Comparison of ENCODE assay signal across 13 cellular contexts in genomic region chr11:11980200-11980599, GRCh38. TPM values are rescaled to one million over a fixed set of nuclear protein-coding genes. Genes with fewer than 3 reads are reported as not detected.
A peak's percentile ranks its signal among the peaks of the same experiment; 100 is the strongest.
DNase-seq lines count a peak whose midpoint lies in the region; ATAC-seq, FAIRE-seq and TF ChIP-seq lines count a peak whose summit lies in the region.
"Had no signal": no experiment of that assay in that cellular context is flagged by ENCODE, and none has a peak within 500 bp of the region (broad histone marks: within the 10 kb centered on the region; RNA-seq: fewer than 3 reads in every experiment).

No MANE protein-coding gene starts in this region.

- no peak overlapping the region for H3K14ac ChIP-seq in neuronal stem cell (ENCODE audit: low read length)

- no peaks in the 10 kb centered on the region for H4K20me1 ChIP-seq in SK-N-SH (ENCODE audit: insufficient read depth)

- no peak overlapping the region for H3K18ac ChIP-seq in neuronal stem cell (ENCODE audit: low read length)

- H3K4me3 ChIP-seq in SK-N-SH (ENCODE audit: low read depth in 2 of 2, low read length in 1 of 2) (no peak overlapping the region), esophagus muscularis mucosa (no peak overlapping the region), neuronal stem cell (ENCODE audit: low read length in 2 of 2) (no peak overlapping the region), upper lobe of left lung (no peak overlapping the region)
- H3K4me3 ChIP-seq: PC-9 had no signal

- peaks cover 89% of the 10 kb centered on the region for H3F3A ChIP-seq in SK-N-SH (replicated peaks; ENCODE audit: insufficient read depth)

- TF ChIP-seq EP300 in SK-N-SH (IDR thresholded peaks at IDR 0.05; ENCODE audit: borderline replicate concordance in 1 of 2, low read depth in 1 of 2, low read length in 1 of 2) (no peak), esophagus muscularis mucosa (IDR thresholded peaks at IDR 0.05) (no peak), upper lobe of left lung (IDR thresholded peaks at IDR 0.05) (no peak)

- no peaks in the 10 kb centered on the region for H3K79me1 ChIP-seq in neuronal stem cell (ENCODE audit: low read depth, low read length)

- CTCF ChIA-PET in SK-N-SH (lab: Yijun Ruan, JAX), result interaction anchor here (1.2 to 6.3 kb wide), 5 partner anchors 10 to 64 kb away, joined by 3 to 39 read pairs (median 5); no protein-coding TSS in a partner anchor

- 95% methylated on average over 2 of the region's 2 CpGs for WGBS in SK-N-SH (ENCODE audit: low lambda C conversion rate)
- 90% methylated on average over 2 of the region's 2 CpGs for WGBS in esophagus muscularis mucosa
- no CpG with 5 or more reads among the region's 2 CpGs for WGBS in neuronal stem cell (ENCODE audit: extremely low coverage in 2 of 2, insufficient read length in 2 of 2, insufficient replicate concordance in 1 of 2), 2 donors
- WGBS in upper lobe of left lung, 2 donors, result 95 to 97% methylated on average over 2 of the region's 2 CpGs

- no peak overlapping the region for H3K4ac ChIP-seq in neuronal stem cell (ENCODE audit: low read length)

- H3K36me3 ChIP-seq in SK-N-SH (replicated peaks in 1 of 2; ENCODE audit: control insufficient read depth in 1 of 2, insufficient read depth in 2 of 2, low read length in 1 of 2) (peaks cover 25 to 30% of the 10 kb centered on the region in 2 experiments), esophagus muscularis mucosa (no peaks in the 10 kb centered on the region), neuronal stem cell (replicated peaks in 1 of 2; ENCODE audit: control insufficient read depth in 2 of 2, insufficient read depth in 2 of 2, low read length in 2 of 2) (peaks cover 0 to 4% of the 10 kb centered on the region in 2 donors), upper lobe of left lung (no peaks in the 10 kb centered on the region)

- H3K4me2 ChIP-seq in SK-N-SH, result peak overlapping the region; percentile 54; the same call in 1 of the 2 replicates
- no peak overlapping the region for H3K4me2 ChIP-seq in neuronal stem cell (ENCODE audit: insufficient read depth, low read length, poor library complexity, severe bottlenecking)
- H3K4me2 ChIP-seq: PC-9 had no signal

- no peaks in the 10 kb centered on the region for H3K9me2 ChIP-seq in SK-N-SH

- ATAC-seq in SK-N-SH treated with all-trans-retinoic acid at 6 μM for 48 hours (no peak), upper lobe of left lung (ENCODE audit: low FRiP score in 2 of 2) (no peak)
- ATAC-seq: left lobe of liver; stimulated activated naive CD8-positive, alpha-beta T cell treated with anti-CD3 and anti-CD28 coated beads, Interleukin-15, Interleukin-2, amounts not matched to agents 100 U/mL and 50 U/mL, for 24 hours had no signal

- H2BK15ac ChIP-seq in neuronal stem cell (ENCODE audit: low read length), result no peak overlapping the region

- no peaks in the 10 kb centered on the region for H3K9me3 ChIP-seq in SK-N-SH
- no peaks in the 10 kb centered on the region for H3K9me3 ChIP-seq in esophagus muscularis mucosa
- H3K9me3 ChIP-seq in neuronal stem cell (replicated peaks in 1 of 2; ENCODE audit: control insufficient read depth in 2 of 2, insufficient read depth in 1 of 2, low read depth in 1 of 2, low read length in 2 of 2), result peaks cover under 1 to 5% of the 10 kb centered on the region in 2 donors
- no peaks in the 10 kb centered on the region for H3K9me3 ChIP-seq in upper lobe of left lung

- intact Hi-C loops in esophagus muscularis mucosa (cut with DNase I), result no loop called here

- peak overlapping the region; percentile 99 to 100 for H3K27ac ChIP-seq in SK-N-SH (ENCODE audit: low read depth in 2 of 2, low read length in 1 of 2)
- H3K27ac ChIP-seq in esophagus muscularis mucosa (replicated peaks in 1 of 4), result peak overlapping the region; percentile 54 to 85 (median 76)
- H3K27ac ChIP-seq in neuronal stem cell (replicated peaks; ENCODE audit: low read length), result no peak overlapping the region
- peak overlapping the region; percentile 63 to 79 (median 78) for H3K27ac ChIP-seq in upper lobe of left lung
- H3K27ac ChIP-seq: 22Rv1, PC-9 had no signal

- peaks cover 63% of the 10 kb centered on the region for H3K79me2 ChIP-seq in SK-N-SH (ENCODE audit: insufficient read depth)

- no peak overlapping the region for H2AK5ac ChIP-seq in neuronal stem cell (ENCODE audit: low read depth, low read length)

- H2AFZ ChIP-seq in SK-N-SH (ENCODE audit: low read depth) (no peak overlapping the region), neuronal stem cell (ENCODE audit: low read length) (peak overlapping the region; percentile 70)
- H2AFZ ChIP-seq: PC-9 had no signal

- H3K4me1 ChIP-seq in SK-N-SH (ENCODE audit: control insufficient read depth in 1 of 2, insufficient read depth in 2 of 2, low read depth in 1 of 2, low read length in 1 of 2) (peaks cover 76 to 83% of the 10 kb centered on the region in 2 experiments), esophagus muscularis mucosa (peaks cover 52 to 85% (median 73%) of the 10 kb centered on the region in 4 donors), neuronal stem cell (ENCODE audit: control insufficient read depth in 2 of 2, insufficient read depth in 1 of 2, low read depth in 1 of 2, low read length in 2 of 2) (peaks cover 15 to 16% of the 10 kb centered on the region in 2 donors), upper lobe of left lung (peaks cover 32 to 59% (median 40%) of the 10 kb centered on the region in 4 donors)

- H2BK120ac ChIP-seq in neuronal stem cell (ENCODE audit: low read depth, low read length), result no peak overlapping the region

- H2BK5ac ChIP-seq in neuronal stem cell (ENCODE audit: low read length), result no peak overlapping the region

- no peak for TF ChIP-seq RAD21 in SK-N-SH (IDR thresholded peaks at IDR 0.05; ENCODE audit: low read length)

- FAIRE-seq in GM12891 (lab: Jason Lieb, UNC), result no peak

- H3K27me3 ChIP-seq in SK-N-SH (ENCODE audit: insufficient read depth) (no peaks in the 10 kb centered on the region), esophagus muscularis mucosa (no peaks in the 10 kb centered on the region), neuronal stem cell (ENCODE audit: control insufficient read depth in 3 of 3, insufficient read depth in 3 of 3, low read depth in 1 of 3, low read length in 3 of 3) (no peaks in the 10 kb centered on the region), upper lobe of left lung (no peaks in the 10 kb centered on the region)

- TF ChIP-seq POLR2A in esophagus muscularis mucosa (IDR thresholded peaks at IDR 0.05; ENCODE audit: low read depth) (no peak), upper lobe of left lung (IDR thresholded peaks at IDR 0.05) (no peak), GM12891 (IDR thresholded peaks at IDR 0.05; ENCODE audit: low read depth, low read length) (no peak)

- POLR2A ChIA-PET in SK-N-SH (lab: Yijun Ruan, JAX), result interaction anchor here (0.6 to 2.2 kb wide), 8 partner anchors 10 to 1123 kb away, joined by 4 to 21 read pairs (median 8); partner anchors contain the start of genes DKK3 and ZBED5

- no peak overlapping the region for H4K91ac ChIP-seq in neuronal stem cell (ENCODE audit: low read depth, low read length, poor library complexity)

- H3K9ac ChIP-seq in SK-N-SH, result peak overlapping the region; percentile 79; the same call in 1 of the 2 replicates
- no peak overlapping the region for H3K9ac ChIP-seq in neuronal stem cell (ENCODE audit: low read depth, low read length, poor library complexity)

- H3K23ac ChIP-seq in neuronal stem cell (ENCODE audit: low read depth, low read length, poor library complexity), result no peak overlapping the region

- DNase-seq in SK-N-SH, result no peak
- DNase-seq in esophagus muscularis mucosa (ENCODE audit: extremely low spot score), result no peak
- no peak for DNase-seq in neuronal stem cell (ENCODE audit: low spot score)
- DNase-seq in upper lobe of left lung, result no peak
- no peak for DNase-seq in COLO668 (lab: John Stamatoyannopoulos, UW; ENCODE audit: unreplicated experiment)
- DNase-seq in GM12891 (ENCODE audit: insufficient read length, low spot score), result no peak
- no peak for DNase-seq in LoVo (ENCODE audit: low spot score)
- DNase-seq: NCI-H1105; stimulated activated naive CD8-positive, alpha-beta T cell treated with anti-CD3 and anti-CD28 coated beads, Interleukin-15, Interleukin-2, amounts not matched to agents 100 U/mL and 50 U/mL, for 24 hours had no signal

- H2BK12ac ChIP-seq in neuronal stem cell (ENCODE audit: low read length), result no peak overlapping the region

- H4K8ac ChIP-seq in neuronal stem cell (ENCODE audit: low read depth, low read length), result no peak overlapping the region

- TF ChIP-seq CTCF in SK-N-SH (IDR thresholded peaks at IDR 0.05) (no peak), esophagus muscularis mucosa (IDR thresholded peaks at IDR 0.05) (no peak), upper lobe of left lung (IDR thresholded peaks at IDR 0.05) (no peak)

TF ChIP-seq in SK-N-SH, 30 proteins besides CTCF, POLR2A, EP300 and RAD21 (continues in another document):
- no peak for TF ChIP-seq TAF1 (IDR thresholded peaks at IDR 0.05; ENCODE audit: borderline replicate concordance, low read depth, low read length)
- no peak for TF ChIP-seq NRF1 (IDR thresholded peaks at IDR 0.05; ENCODE audit: low read depth, low read length)
- TF ChIP-seq SMC3 (IDR thresholded peaks at IDR 0.05; ENCODE audit: low read depth, low read length), result no peak
- TF ChIP-seq SIN3A (IDR thresholded peaks at IDR 0.05; ENCODE audit: borderline replicate concordance, low read depth, low read length), result no peak

TF ChIP-seq in SK-N-SH treated with all-trans-retinoic acid at 6 μM for 48 hours, 23 proteins besides CTCF, POLR2A, EP300 and RAD21 (continues in another document):
- no peak for TF ChIP-seq ZC3H10 (CRISPR knock-in tag; IDR thresholded peaks at IDR 0.05)

TF ChIP-seq in GM12891, 5 proteins besides CTCF, POLR2A, EP300 and RAD21:
- TF ChIP-seq TAF1 (IDR thresholded peaks at IDR 0.05; ENCODE audit: low read depth, low read length), result no peak
- TF ChIP-seq PAX5 (IDR thresholded peaks at IDR 0.05; ENCODE audit: insufficient read depth, low read length, severe bottlenecking), result no peak
TF ChIP-seq in GM12891: peak in this region for 0.

RNA-seq across cellular contexts. Expression of gene DKK3, which starts 28.2 kb away (rescaled TPM):
- polyA plus RNA-seq in SK-N-SH (2012; rRNA removed), result 1,174 and 1,491 TPM in 2 replicates
- 1,028 and 1,442 TPM in 2 replicates for polyA plus RNA-seq in SK-N-SH (2012; cell fraction: cytosol; rRNA removed)
- polyA plus RNA-seq in SK-N-SH (2012; cell fraction: nucleus; rRNA removed), result 933 and 1,160 TPM in 2 replicates
- total RNA-seq in esophagus muscularis mucosa, result 100 to 1,000 TPM in 2 of 4 donors, 10 to 100 TPM in 2; 94.3 to 191 (median 127) TPM
- polyA plus RNA-seq in neuronal stem cell (2013, experiment 1 of 2), result 16.6 TPM
- 16.6 TPM for polyA plus RNA-seq in neuronal stem cell (2013, experiment 2 of 2)
- 100 to 1,000 TPM in 5 of 6 donors, 10 to 100 TPM in 1; 50.3 to 162 (median 137) TPM for total RNA-seq in upper lobe of left lung
- polyA plus RNA-seq in GM12891 (2012; ENCODE audit: low read depth, missing spikeins), result 0.23 TPM
